10 cellular contexts compared by ENCODE assay signal in genomic region chr5:124628721-124629596, GRCh38.
DNase-seq lines count a peak whose midpoint lies in the region; ATAC-seq, FAIRE-seq and TF ChIP-seq lines count a peak whose summit lies in the region.
"Had no signal": no experiment of that assay in that cellular context is flagged by ENCODE, and none has a peak within 500 bp of the region (broad histone marks: within the 10 kb centered on the region; RNA-seq: fewer than 3 reads in every experiment).

No MANE protein-coding gene starts in this region.

- no peak for TF ChIP-seq CTCF in foreskin fibroblast (IDR thresholded peaks at IDR 0.05; ENCODE audit: low read depth, low read length)

- no peak overlapping the region for H3K4me3 ChIP-seq in foreskin fibroblast (ENCODE audit: low read depth in 1 of 2, low read length in 2 of 2)
- H3K4me3 ChIP-seq: thoracic aorta had no signal

- DNase-seq in GOT3 (lab: John Stamatoyannopoulos, UW) (peak; percentile 89), RCC 7860 (ENCODE audit: low spot score) (peak; percentile 100), foreskin fibroblast (peak; percentile 99), sciatic nerve (ENCODE audit: low spot score) (no peak), putamen (ENCODE audit: low spot score) (no peak), AML-193 (lab: John Stamatoyannopoulos, UW) (no peak), NCI-H345 treated with DMSO at 0.1 percent for 48 hours (lab: John Stamatoyannopoulos, UW; ENCODE audit: unreplicated experiment) (no peak), NCI-H774 (lab: John Stamatoyannopoulos, UW) (no peak)
- DNase-seq: activated CD4-positive, alpha-beta T cell treated with anti-CD3 and anti-CD28 coated beads for 4 hours had no signal

- peak; percentile 80 for ATAC-seq in sciatic nerve

- intact Hi-C loops in sciatic nerve (cut with DNase I), result no loop called here

- peak; percentile 97 for FAIRE-seq in RCC 7860 (lab: Jason Lieb, UNC)

Comparison
In these comparisons a context has a peak if more than half of its experiments do, and no peak if none do; other contexts are left out.
1. DNase-seq: peak in GOT3 (single experiment), RCC 7860 (single experiment) and foreskin fibroblast (2 of 2); none in sciatic nerve (single experiment), putamen (single experiment), AML-193 (0 of 2), NCI-H345 treated with DMSO at 0.1 percent for 48 hours (single experiment) and NCI-H774 (single experiment).